ENCODE assay signal across 9 cellular contexts in the genomic region with DNA sequence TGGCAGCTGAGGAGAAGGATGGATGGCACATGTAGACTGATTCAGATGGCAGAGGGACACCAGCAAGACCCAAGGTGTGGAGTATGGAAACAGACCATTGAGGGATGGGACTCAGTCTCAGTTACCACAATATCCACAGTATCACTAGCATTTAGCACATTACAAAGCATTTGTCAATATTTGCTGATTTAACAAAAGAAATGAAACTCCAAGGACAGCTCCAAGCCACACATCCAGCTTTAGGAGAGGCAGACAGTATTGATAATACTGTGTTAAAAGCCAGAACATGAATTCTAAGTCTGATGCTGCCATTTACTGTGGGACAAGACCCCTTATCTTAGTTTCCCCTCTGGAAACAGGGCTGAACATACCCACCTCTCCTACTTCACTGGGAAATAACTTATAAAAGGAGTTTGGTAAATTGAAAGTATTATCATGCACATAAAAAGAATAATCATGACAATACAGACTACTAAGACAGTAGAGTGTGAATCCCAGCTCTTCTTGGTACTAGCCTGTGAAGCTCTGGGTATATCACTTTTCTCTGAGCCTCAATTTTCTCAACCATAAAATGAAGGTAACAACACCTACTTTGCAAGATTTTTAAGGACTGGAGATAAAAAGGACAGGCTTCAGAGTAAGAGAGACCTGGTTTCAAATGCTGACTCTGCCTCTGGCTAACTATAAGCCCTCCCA. TPM values are rescaled to one million over a fixed set of nuclear protein-coding genes. Genes with fewer than 3 reads are reported as not detected.
A peak's percentile ranks its signal among the peaks of the same experiment; 100 is the strongest.
DNase-seq lines count a peak whose midpoint lies in the region; ATAC-seq and TF ChIP-seq lines count a peak whose summit lies in the region.
"Had no signal": no experiment of that assay in that cellular context is flagged by ENCODE, and none has a peak within 500 bp of the region (broad histone marks: within the 10 kb centered on the region; RNA-seq: fewer than 3 reads in every experiment).

No MANE protein-coding gene starts in this region.

- no peak for TF ChIP-seq CTCF in heart right ventricle (IDR thresholded peaks at IDR 0.05)
- no peak for TF ChIP-seq CTCF in ascending aorta (IDR thresholded peaks at IDR 0.05)
- TF ChIP-seq CTCF in vagina (IDR thresholded peaks at IDR 0.05), result no peak

- H3K9ac ChIP-seq in mucosa of stomach (ENCODE audit: low read length), result peak overlapping the region; percentile 63

- H3K27me3 ChIP-seq in heart right ventricle (no peaks in the 10 kb centered on the region), ascending aorta (no peaks in the 10 kb centered on the region), mucosa of stomach (ENCODE audit: control insufficient read depth, insufficient read depth, low read length) (no peaks in the 10 kb centered on the region), vagina (no peaks in the 10 kb centered on the region)

- ATAC-seq in heart right ventricle, result no peak
- ATAC-seq in Right ventricle myocardium superior (ENCODE audit: poor library complexity), result no peak
- no peak for ATAC-seq in GM19467 (IDR thresholded peaks at IDR 0.05; ENCODE audit: unreplicated experiment)

- peaks cover 42 to 100% (median 95%) of the 10 kb centered on the region in 9 donors for H3K4me1 ChIP-seq in heart right ventricle
- peaks cover 28 to 75% of the 10 kb centered on the region in 2 donors for H3K4me1 ChIP-seq in ascending aorta
- H3K4me1 ChIP-seq in mucosa of stomach (ENCODE audit: control insufficient read depth, insufficient read depth, low read length), result peaks cover 79% of the 10 kb centered on the region
- peaks cover 88% of the 10 kb centered on the region for H3K4me1 ChIP-seq in vagina

- H3K27ac ChIP-seq in heart right ventricle (peak overlapping the region; percentile 88 to 100 (median 96)), ascending aorta (peak overlapping the region; percentile 95 to 98), vagina (peak overlapping the region; percentile 99)

- TF ChIP-seq POLR2A in vagina (IDR thresholded peaks at IDR 0.05), result no peak

- H3K36me3 ChIP-seq in heart right ventricle (peaks cover 0 to 74% (median 9%) of the 10 kb centered on the region in 9 donors), ascending aorta (peaks cover 4 to 32% of the 10 kb centered on the region in 2 donors), mucosa of stomach (ENCODE audit: control insufficient read depth, insufficient read depth, low read length) (peaks cover 19% of the 10 kb centered on the region), vagina (peaks cover 0 to 21% of the 10 kb centered on the region in 2 donors)

- H3K9me3 ChIP-seq in heart right ventricle (no peaks in the 10 kb centered on the region), ascending aorta (no peaks in the 10 kb centered on the region), mucosa of stomach (ENCODE audit: control insufficient read depth, low read length) (no peaks in the 10 kb centered on the region), vagina (no peaks in the 10 kb centered on the region)

- no peak for DNase-seq in heart right ventricle
- no peak for DNase-seq in Right ventricle myocardium superior
- DNase-seq in ascending aorta (ENCODE audit: low spot score in 2 of 2), result no peak
- DNase-seq in vagina (ENCODE audit: extremely low spot score in 2 of 2), result no peak
- DNase-seq in activated effector memory CD4-positive, alpha-beta T cell treated with anti-CD3 and anti-CD28 coated beads, Interleukin-2, amount 50 U/mL, for 16 hours, result no peak
- no peak for DNase-seq in CD1c-positive myeloid dendritic cell (ENCODE audit: extremely low spot score)
- DNase-seq: activated CD4-positive, alpha-beta T cell treated with anti-CD3 and anti-CD28 coated beads for 48 hours had no signal

- peak overlapping the region in 4 of 10 donors; percentile 33 to 43 (median 38) for H3K4me3 ChIP-seq in heart right ventricle
- H3K4me3 ChIP-seq in ascending aorta, result peak overlapping the region in 1 of 2 donors; percentile 53
- no peak overlapping the region for H3K4me3 ChIP-seq in mucosa of stomach (ENCODE audit: low read length)
- no peak overlapping the region for H3K4me3 ChIP-seq in vagina

- intact Hi-C loops in heart right ventricle (cut with DNase I), result loop anchor here in 7 of 10 donors (1.0 to 10.0 kb wide), 7 partner anchors 12 to 147 kb away; no protein-coding TSS in a partner anchor
- intact Hi-C loops in Right ventricle myocardium superior (cut with DNase I), result no loop called here
- intact Hi-C loops in ascending aorta (cut with DNase I), result loop anchor here (1.0 kb wide), 1 partner anchor 12 kb away; no protein-coding TSS in a partner anchor
- intact Hi-C loops in vagina (cut with DNase I), result no loop called here

RNA-seq across cellular contexts. Expression of gene BCL2L1, which starts 11.1 kb away (rescaled TPM):
- total RNA-seq in heart right ventricle, result 10 to 100 TPM; 34.7 to 97.4 (median 45.9) TPM
- polyA plus RNA-seq in heart right ventricle, result 100 to 1,000 TPM in 1 of 2 donors, 10 to 100 TPM in 1; 35.2 to 128 TPM
- total RNA-seq in Right ventricle myocardium superior, result 48.7 TPM
- 200 TPM for total RNA-seq in ascending aorta
- total RNA-seq in vagina, result 57.2 TPM

RNA-seq across cellular contexts. Expression of gene TPX2, which starts 27.5 kb away (rescaled TPM):
- total RNA-seq in heart right ventricle, result 1 to 10 TPM in 4 of 10 donors, under 1 TPM in 6; 0.17 to 9.6 (median 0.85) TPM
- under 1 TPM; 0.29 to 0.72 TPM for polyA plus RNA-seq in heart right ventricle
- 0.97 TPM for total RNA-seq in Right ventricle myocardium superior
- total RNA-seq in ascending aorta, result not detected
- total RNA-seq in vagina, result 6.1 TPM

Comparison
In these comparisons a context has a peak if more than half of its experiments do, and no peak if none do; other contexts are left out.
1. intact Hi-C loops: an anchor here in heart right ventricle (1.0 to 10.0 kb wide) and ascending aorta (1.0 kb wide); none called in Right ventricle myocardium superior and vagina.